Comparison of ENCODE assay signal across 9 cellular contexts in genomic region chr22:43273902-43274484, GRCh38.
A peak's percentile ranks its signal among the peaks of the same experiment; 100 is the strongest.
DNase-seq lines count a peak whose midpoint lies in the region; ATAC-seq, FAIRE-seq and TF ChIP-seq lines count a peak whose summit lies in the region.
"Had no signal": no experiment of that assay in that cellular context is flagged by ENCODE, and none has a peak within 500 bp of the region (broad histone marks: within the 10 kb centered on the region; RNA-seq: fewer than 3 reads in every experiment).

No MANE protein-coding gene starts in this region.

- TF ChIP-seq CTCF in SU-DHL-6 (IDR thresholded peaks at IDR 0.05; ENCODE audit: insufficient read depth, low read length, poor library complexity, severe bottlenecking), result peak; percentile 53
- TF ChIP-seq CTCF in bronchial epithelial cell (IDR thresholded peaks at IDR 0.05; ENCODE audit: insufficient read depth, low read length, severe bottlenecking), result peak; percentile 76
- TF ChIP-seq CTCF in kidney epithelial cell (IDR thresholded peaks at IDR 0.05; ENCODE audit: insufficient read depth, low read length, poor library complexity, severe bottlenecking), result peak; percentile 76

- ATAC-seq in stimulated activated naive CD8-positive, alpha-beta T cell treated with anti-CD3 and anti-CD28 coated beads, Interleukin-15, amount 100 ng/mL, for 72 hours, result peak; percentile 66
- no peak for ATAC-seq in HG03196 (IDR thresholded peaks at IDR 0.05; ENCODE audit: unreplicated experiment)

- H3K27ac ChIP-seq in SU-DHL-6 (ENCODE audit: low read depth, low read length), result no peak overlapping the region

- H3K4me3 ChIP-seq in MG63 (no peak overlapping the region), SU-DHL-6 (ENCODE audit: insufficient read depth, low read length, poor library complexity, severe bottlenecking) (no peak overlapping the region), bronchial epithelial cell (ENCODE audit: low read depth, low read length) (no peak overlapping the region), kidney epithelial cell (ENCODE audit: low read depth, low read length) (no peak overlapping the region)

- H3K9me2 ChIP-seq in SU-DHL-6 (replicated peaks; ENCODE audit: insufficient read depth, low read length), result no peaks in the 10 kb centered on the region

- H3F3A ChIP-seq in SU-DHL-6 (ENCODE audit: insufficient read depth), result no peaks in the 10 kb centered on the region

- no peak overlapping the region for H3K9ac ChIP-seq in SU-DHL-6 (ENCODE audit: low read length)

- no peak for FAIRE-seq in bronchial epithelial cell (lab: Jason Lieb, UNC)
- FAIRE-seq: colon had no signal

- peaks cover 9% of the 10 kb centered on the region for H3K27me3 Mint-ChIP-seq in stimulated activated naive CD8-positive, alpha-beta T cell treated with anti-CD3 and anti-CD28 coated beads, Interleukin-15, amount 100 ng/mL, for 72 hours

- no peak overlapping the region for H2AFZ ChIP-seq in SU-DHL-6 (ENCODE audit: low read depth, low read length, severe bottlenecking)

- DNase-seq in NCI-H82 (lab: John Stamatoyannopoulos, UW) (peak; percentile 71), NCI-H82 treated with DMSO at 0.1 percent for 48 hours (lab: John Stamatoyannopoulos, UW; ENCODE audit: unreplicated experiment) (no peak), MG63 (peak; percentile 38), bronchial epithelial cell (ENCODE audit: low read depth) (peak; percentile 42), kidney epithelial cell (ENCODE audit: low read depth) (no peak)
- DNase-seq in stimulated activated naive CD8-positive, alpha-beta T cell treated with anti-CD3 and anti-CD28 coated beads, Interleukin-15, amount 100 ng/mL, for 72 hours, result peak; percentile 36 to 46

- no peaks in the 10 kb centered on the region for H3K36me3 ChIP-seq in MG63
- no peaks in the 10 kb centered on the region for H3K36me3 ChIP-seq in SU-DHL-6 (ENCODE audit: low read length)
- no peaks in the 10 kb centered on the region for H3K36me3 ChIP-seq in bronchial epithelial cell (ENCODE audit: control insufficient read depth, insufficient read depth, low read length)
- H3K36me3 ChIP-seq in kidney epithelial cell (ENCODE audit: control insufficient read depth, insufficient read depth, low read length), result no peaks in the 10 kb centered on the region

- H3K4me2 ChIP-seq in SU-DHL-6 (ENCODE audit: low read depth, low read length, poor library complexity, severe bottlenecking), result no peak overlapping the region

- H3K9me3 ChIP-seq in MG63 (no peaks in the 10 kb centered on the region), SU-DHL-6 (ENCODE audit: insufficient read depth, low read length) (no peaks in the 10 kb centered on the region)

- H4K20me1 ChIP-seq in SU-DHL-6 (ENCODE audit: low read depth, low read length), result no peaks in the 10 kb centered on the region

- no peaks in the 10 kb centered on the region for H3K79me2 ChIP-seq in SU-DHL-6 (ENCODE audit: insufficient read depth, low read length)

- H3K27me3 ChIP-seq in MG63 (no peaks in the 10 kb centered on the region), SU-DHL-6 (ENCODE audit: low read length) (no peaks in the 10 kb centered on the region), bronchial epithelial cell (ENCODE audit: control insufficient read depth, insufficient read depth, low read length) (peaks cover 4% of the 10 kb centered on the region), kidney epithelial cell (ENCODE audit: control insufficient read depth, insufficient read depth, low read length) (peaks cover 27% of the 10 kb centered on the region)

- no peaks in the 10 kb centered on the region for H3K9me3 Mint-ChIP-seq in stimulated activated naive CD8-positive, alpha-beta T cell treated with anti-CD3 and anti-CD28 coated beads, Interleukin-15, amount 100 ng/mL, for 72 hours

- H3K27ac Mint-ChIP-seq in stimulated activated naive CD8-positive, alpha-beta T cell treated with anti-CD3 and anti-CD28 coated beads, Interleukin-15, amount 100 ng/mL, for 72 hours, result no peak overlapping the region

- H3K4me3 Mint-ChIP-seq in stimulated activated naive CD8-positive, alpha-beta T cell treated with anti-CD3 and anti-CD28 coated beads, Interleukin-15, amount 100 ng/mL, for 72 hours, result no peak overlapping the region

- peaks cover 7% of the 10 kb centered on the region for H3K4me1 Mint-ChIP-seq in stimulated activated naive CD8-positive, alpha-beta T cell treated with anti-CD3 and anti-CD28 coated beads, Interleukin-15, amount 100 ng/mL, for 72 hours

Comparison
In these comparisons a context has a peak if more than half of its experiments do, and no peak if none do; other contexts are left out.
1. DNase-seq: peak in NCI-H82 (single experiment), MG63 (single experiment), bronchial epithelial cell (single experiment) and stimulated activated naive CD8-positive, alpha-beta T cell treated with anti-CD3 and anti-CD28 coated beads, Interleukin-15, amount 100 ng/mL, for 72 hours (2 of 2); none in NCI-H82 treated with DMSO at 0.1 percent for 48 hours (single experiment) and kidney epithelial cell (single experiment).
2. Peak in every context shown above with its lines, with median percentiles within 50 percentile points of each other: CTCF ChIP-seq.